13 cellular contexts compared by ENCODE assay signal in genomic region chr1:149832316-149833126, GRCh38. TPM values are rescaled to one million over a fixed set of nuclear protein-coding genes. Genes with fewer than 3 reads are reported as not detected.
DNase-seq lines count a peak whose midpoint lies in the region; ATAC-seq and TF ChIP-seq lines count a peak whose summit lies in the region.
"Not testable (repeated sequence)": the region's sequence is repeated elsewhere in the genome, so short reads cannot be mapped to it uniquely, and the experiment has no call there.
"Had no signal": no experiment of that assay in that cellular context is flagged by ENCODE, and none has a peak within 500 bp of the region (broad histone marks: within the 10 kb centered on the region; RNA-seq: fewer than 3 reads in every experiment).

No MANE protein-coding gene starts in this region.

- H3K36me3 ChIP-seq in right lobe of liver; aorta (ENCODE audit: control insufficient read depth in 1 of 2, insufficient read depth in 2 of 2, low read length in 1 of 2): not testable (repeated sequence)

- not testable (repeated sequence) for H3K4me1 ChIP-seq in right lobe of liver; aorta (ENCODE audit: control insufficient read depth in 1 of 2, insufficient read depth in 2 of 2, low read length in 2 of 2)

- not testable (repeated sequence) for H3K27me3 Mint-ChIP-seq in activated naive CD8-positive, alpha-beta T cell treated with anti-CD3 and anti-CD28 coated beads, Interleukin-2, amount 50 U/mL, for 24 hours

- H3K27ac Mint-ChIP-seq in activated naive CD8-positive, alpha-beta T cell treated with anti-CD3 and anti-CD28 coated beads, Interleukin-2, amount 50 U/mL, for 24 hours, result not testable (repeated sequence)

- H3K9me3 ChIP-seq in right lobe of liver; aorta (ENCODE audit: control insufficient read depth, low read length): not testable (repeated sequence)

- H3K4me3 Mint-ChIP-seq in activated naive CD8-positive, alpha-beta T cell treated with anti-CD3 and anti-CD28 coated beads, Interleukin-2, amount 50 U/mL, for 24 hours, result not testable (repeated sequence)

- not testable (repeated sequence) for DNase-seq in activated naive CD8-positive, alpha-beta T cell treated with anti-CD3 and anti-CD28 coated beads, Interleukin-2, amount 50 U/mL, for 24 hours; right lobe of liver; aorta

- not testable (repeated sequence) for H3K27me3 ChIP-seq in right lobe of liver; aorta (ENCODE audit: control insufficient read depth in 1 of 2, insufficient read depth in 2 of 2, low read length in 1 of 2)

- H3K36me3 Mint-ChIP-seq in activated naive CD8-positive, alpha-beta T cell treated with anti-CD3 and anti-CD28 coated beads, Interleukin-2, amount 50 U/mL, for 24 hours (ENCODE audit: low read depth), result not testable (repeated sequence)

- not testable (repeated sequence) for H3K4me3 ChIP-seq in right lobe of liver; aorta (ENCODE audit: low read length in 2 of 2)

- TF ChIP-seq CTCF in right lobe of liver (IDR thresholded peaks at IDR 0.05), result not testable (repeated sequence)

- H3K27ac ChIP-seq in right lobe of liver; aorta (ENCODE audit: low read depth in 1 of 2, low read length in 2 of 2): not testable (repeated sequence)

- ATAC-seq in GM18519 (IDR thresholded peaks at IDR 0.05; ENCODE audit: low FRiP score, unreplicated experiment), result peak; percentile 50
- peak; percentile 74 for ATAC-seq in GM19463 (IDR thresholded peaks at IDR 0.05; ENCODE audit: unreplicated experiment)
- peak; percentile 63 for ATAC-seq in HG02588 (IDR thresholded peaks at IDR 0.05; ENCODE audit: unreplicated experiment)
- peak; percentile 55 for ATAC-seq in HG03066 (IDR thresholded peaks at IDR 0.05; ENCODE audit: low read depth, unreplicated experiment)
- ATAC-seq in HG03571 (IDR thresholded peaks at IDR 0.05; ENCODE audit: unreplicated experiment), result peak; percentile 64
- peak; percentile 90 for ATAC-seq in activated naive CD8-positive, alpha-beta T cell treated with anti-CD3 and anti-CD28 coated beads, Interleukin-2, amount 50 U/mL, for 24 hours
- ATAC-seq in right lobe of liver, result peak; percentile 85 to 89 (median 88)
- ATAC-seq in aorta (ENCODE audit: low FRiP score), result peak; percentile 96

- H3K9me3 Mint-ChIP-seq in activated naive CD8-positive, alpha-beta T cell treated with anti-CD3 and anti-CD28 coated beads, Interleukin-2, amount 50 U/mL, for 24 hours, result not testable (repeated sequence)

- intact Hi-C loops in right lobe of liver (cut with DNase I); aorta (cut with DNase I): not testable (repeated sequence)

- TF ChIP-seq POLR2A in right lobe of liver (IDR thresholded peaks at IDR 0.05), result not testable (repeated sequence)

- WGBS in right lobe of liver (ENCODE audit: insufficient coverage, low coverage, low lambda C conversion rate, missing lambda C conversion rate), result no CpG with 5 or more reads among the region's 55 CpGs
- no CpG with 5 or more reads among the region's 55 CpGs for WGBS in aorta, 2 donors

- H3K4me1 Mint-ChIP-seq in activated naive CD8-positive, alpha-beta T cell treated with anti-CD3 and anti-CD28 coated beads, Interleukin-2, amount 50 U/mL, for 24 hours, result not testable (repeated sequence)

RNA-seq across cellular contexts. Expression of gene FCGR1A, which starts 50.0 kb away (rescaled TPM):
- total RNA-seq in right lobe of liver, result 10 to 100 TPM in 1 of 6 experiments, 1 to 10 TPM in 5; 1.3 to 15.9 (median 3.6) TPM
- 10 to 100 TPM; 15.9 to 45.0 TPM for total RNA-seq in aorta
- 10 to 100 TPM; 12.5 to 25.2 TPM for polyA plus RNA-seq in aorta
- total RNA-seq: activated CD8-positive, alpha-beta memory T cell treated with anti-CD3 and anti-CD28 coated beads for 36 hours; dermis microvascular lymphatic vessel endothelial cell; GM23248; HT1080 had no signal
- polyA plus RNA-seq: GM23248, neural cell had no signal
